In the genomic region with DNA sequence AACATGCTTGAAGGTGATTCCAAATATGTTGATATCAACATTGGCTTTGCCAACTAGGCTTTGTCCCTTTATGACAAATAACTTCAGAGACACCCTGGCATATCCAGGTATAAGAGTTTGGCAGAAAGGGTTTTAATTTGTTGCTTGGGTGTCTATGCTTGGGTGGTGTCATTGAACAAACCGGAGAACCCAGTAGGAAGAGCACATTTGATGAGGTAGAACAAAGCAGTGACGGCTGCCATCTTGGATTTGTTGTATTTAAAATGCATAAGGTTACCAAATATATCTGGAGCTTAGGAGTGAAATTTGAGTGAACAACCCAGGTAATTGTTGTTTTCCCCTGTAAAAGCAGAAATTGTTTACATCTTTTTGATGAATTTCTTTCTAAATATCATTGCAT, we compare ENCODE assay signal across 28 cellular contexts.
DNase-seq lines count a peak whose midpoint lies in the region; ATAC-seq, FAIRE-seq and TF ChIP-seq lines count a peak whose summit lies in the region.
"Had no signal": no experiment of that assay in that cellular context is flagged by ENCODE, and none has a peak within 500 bp of the region (broad histone marks: within the 10 kb centered on the region; RNA-seq: fewer than 3 reads in every experiment).

No MANE protein-coding gene starts in this region.

- no peak for DNase-seq in activated naive CD8-positive, alpha-beta T cell treated with anti-CD3 and anti-CD28 coated beads for 36 hours
- DNase-seq in RWPE2 (ENCODE audit: low spot score) (no peak), bronchial epithelial cell (ENCODE audit: low read depth) (peak; percentile 51), NCI-H187 treated with DMSO at 0.1 percent for 48 hours (lab: John Stamatoyannopoulos, UW) (no peak)
- DNase-seq in stimulated activated effector memory CD8-positive, alpha-beta T cell treated with anti-CD3 and anti-CD28 coated beads, Interleukin-12 subunit alpha, Interleukin-12 subunit beta, amount 100 ng/mL, for 72 hours (ENCODE audit: low spot score in 2 of 2) = no peak
- DNase-seq: activated B cell treated with CpG ODN at 0.5 μM for 24 hours; activated CD8-positive, alpha-beta memory T cell treated with anti-CD3 and anti-CD28 coated beads for 24 hours; activated T-cell treated with anti-CD3 and anti-CD28 coated beads, Interleukin-2, amount 50 U/mL, for 48 hours; C1 segment of cervical spinal cord; Calu3; effector CD8-positive, alpha-beta T cell; erythroblast; naive thymus-derived CD4-positive, alpha-beta T cell; NCI-H1092 treated with DMSO at 0.1 percent for 48 hours; NCI-H2029; NCI-H2227 treated with DMSO at 0.1 percent for 48 hours; ovary; spleen; stimulated activated CD4-positive, alpha-beta T cell treated with anti-CD3 and anti-CD28 coated beads, Interleukin-2, amount 100 ng/mL, for 48 hours; stimulated activated naive CD4-positive, alpha-beta T cell treated with Interleukin-2 at 50 U/mL for 16 hours; tibial artery had no signal

- TF ChIP-seq CTCF in RWPE2 (IDR thresholded peaks at IDR 0.05; ENCODE audit: poor library complexity, severe bottlenecking) (no peak), bronchial epithelial cell (IDR thresholded peaks at IDR 0.05; ENCODE audit: insufficient read depth, low read length, severe bottlenecking) (no peak)

- H3K4me3 Mint-ChIP-seq in activated naive CD8-positive, alpha-beta T cell = no peak overlapping the region
- H3K4me3 Mint-ChIP-seq in activated naive CD8-positive, alpha-beta T cell treated with anti-CD3 and anti-CD28 coated beads for 36 hours = no peak overlapping the region
- H3K4me3 Mint-ChIP-seq in stimulated activated effector memory CD8-positive, alpha-beta T cell treated with anti-CD3 and anti-CD28 coated beads, Interleukin-12 subunit alpha, Interleukin-12 subunit beta, amount 100 ng/mL, for 72 hours = no peak overlapping the region
- H3K4me3 Mint-ChIP-seq: activated B cell treated with CpG ODN at 0.5 μM for 24 hours; brain; mesothelial cell of epicardium; naive thymus-derived CD4-positive, alpha-beta T cell had no signal

- H3K9me3 ChIP-seq in RWPE2 (ENCODE audit: severe bottlenecking) = no peaks in the 10 kb centered on the region
- H3K9me3 ChIP-seq: ovary, spleen, tibial artery had no signal

- H3K4me1 ChIP-seq in RWPE2 (ENCODE audit: insufficient read depth, poor library complexity, severe bottlenecking) = peaks cover 23% of the 10 kb centered on the region

- no peak overlapping the region for H3K4me3 ChIP-seq in RWPE2 (ENCODE audit: severe bottlenecking)
- H3K4me3 ChIP-seq in bronchial epithelial cell (ENCODE audit: low read depth, low read length) = no peak overlapping the region
- H3K4me3 ChIP-seq: ovary, tibial artery had no signal

- H3K4me1 Mint-ChIP-seq in activated naive CD8-positive, alpha-beta T cell (ENCODE audit: low read depth) = peaks cover 53% of the 10 kb centered on the region
- H3K4me1 Mint-ChIP-seq in activated naive CD8-positive, alpha-beta T cell treated with anti-CD3 and anti-CD28 coated beads for 36 hours = peaks cover 41% of the 10 kb centered on the region
- H3K4me1 Mint-ChIP-seq in stimulated activated effector memory CD8-positive, alpha-beta T cell treated with anti-CD3 and anti-CD28 coated beads, Interleukin-12 subunit alpha, Interleukin-12 subunit beta, amount 100 ng/mL, for 72 hours = peaks cover 77% of the 10 kb centered on the region

- H3K27ac ChIP-seq in RWPE2 (ENCODE audit: poor library complexity, severe bottlenecking) = peak overlapping the region; percentile 100
- H3K27ac ChIP-seq: ovary, tibial artery had no signal

- H3K36me3 ChIP-seq in RWPE2 (ENCODE audit: low read depth) (no peaks in the 10 kb centered on the region), bronchial epithelial cell (ENCODE audit: control insufficient read depth, insufficient read depth, low read length) (no peaks in the 10 kb centered on the region)
- H3K36me3 ChIP-seq: ovary, spleen, tibial artery had no signal

- H3K27me3 ChIP-seq in RWPE2 (ENCODE audit: insufficient read depth, poor library complexity, severe bottlenecking) (no peaks in the 10 kb centered on the region), bronchial epithelial cell (ENCODE audit: control insufficient read depth, insufficient read depth, low read length) (no peaks in the 10 kb centered on the region)
- H3K27me3 ChIP-seq: ovary, spleen, tibial artery had no signal

- no peak for FAIRE-seq in bronchial epithelial cell (lab: Jason Lieb, UNC)
- FAIRE-seq: colon, frontal cortex had no signal

- peaks cover 10% of the 10 kb centered on the region for H3K9me3 Mint-ChIP-seq in activated naive CD8-positive, alpha-beta T cell (ENCODE audit: low read depth)
- peaks cover 25% of the 10 kb centered on the region for H3K9me3 Mint-ChIP-seq in activated naive CD8-positive, alpha-beta T cell treated with anti-CD3 and anti-CD28 coated beads for 36 hours
- peaks cover 8% of the 10 kb centered on the region for H3K9me3 Mint-ChIP-seq in stimulated activated effector memory CD8-positive, alpha-beta T cell treated with anti-CD3 and anti-CD28 coated beads, Interleukin-12 subunit alpha, Interleukin-12 subunit beta, amount 100 ng/mL, for 72 hours

- H3K27ac Mint-ChIP-seq in activated naive CD8-positive, alpha-beta T cell = peak overlapping the region; percentile 90
- no peak overlapping the region for H3K27ac Mint-ChIP-seq in activated naive CD8-positive, alpha-beta T cell treated with anti-CD3 and anti-CD28 coated beads for 36 hours
- peak overlapping the region; percentile 97 for H3K27ac Mint-ChIP-seq in stimulated activated effector memory CD8-positive, alpha-beta T cell treated with anti-CD3 and anti-CD28 coated beads, Interleukin-12 subunit alpha, Interleukin-12 subunit beta, amount 100 ng/mL, for 72 hours
- H3K27ac Mint-ChIP-seq: activated B cell treated with CpG ODN at 0.5 μM for 24 hours, brain, mesothelial cell of epicardium had no signal

- H3K27me3 Mint-ChIP-seq in activated naive CD8-positive, alpha-beta T cell = no peaks in the 10 kb centered on the region
- H3K27me3 Mint-ChIP-seq in activated naive CD8-positive, alpha-beta T cell treated with anti-CD3 and anti-CD28 coated beads for 36 hours = no peaks in the 10 kb centered on the region

- ATAC-seq in RWPE2 (ENCODE audit: low read depth) (no peak), HG03045 (IDR thresholded peaks at IDR 0.05; ENCODE audit: unreplicated experiment) (no peak), GM19397 (IDR thresholded peaks at IDR 0.05; ENCODE audit: unreplicated experiment) (no peak)
- no peak for ATAC-seq in stimulated activated effector memory CD8-positive, alpha-beta T cell treated with anti-CD3 and anti-CD28 coated beads, Interleukin-12 subunit alpha, Interleukin-12 subunit beta, amount 100 ng/mL, for 72 hours
- ATAC-seq: naive thymus-derived CD4-positive, alpha-beta T cell had no signal

- H3K36me3 Mint-ChIP-seq in activated naive CD8-positive, alpha-beta T cell = peaks cover 8% of the 10 kb centered on the region
- peaks cover 28% of the 10 kb centered on the region for H3K36me3 Mint-ChIP-seq in activated naive CD8-positive, alpha-beta T cell treated with anti-CD3 and anti-CD28 coated beads for 36 hours
- peaks cover 18% of the 10 kb centered on the region for H3K36me3 Mint-ChIP-seq in stimulated activated effector memory CD8-positive, alpha-beta T cell treated with anti-CD3 and anti-CD28 coated beads, Interleukin-12 subunit alpha, Interleukin-12 subunit beta, amount 100 ng/mL, for 72 hours
- H3K36me3 Mint-ChIP-seq: brain, mesothelial cell of epicardium had no signal
